ENCODE assay signal across 9 cellular contexts in genomic region chr6:56314683-56315523, GRCh38.
DNase-seq lines count a peak whose midpoint lies in the region; ATAC-seq and TF ChIP-seq lines count a peak whose summit lies in the region.
"Had no signal": no experiment of that assay in that cellular context is flagged by ENCODE, and none has a peak within 500 bp of the region (broad histone marks: within the 10 kb centered on the region; RNA-seq: fewer than 3 reads in every experiment).

No MANE protein-coding gene starts in this region.

- no peaks in the 10 kb centered on the region for H3K27me3 Mint-ChIP-seq in Caco-2 (ENCODE audit: insufficient read depth, unreplicated experiment)

- H3K4me1 Mint-ChIP-seq in Caco-2 (ENCODE audit: low read depth, unreplicated experiment), result peaks cover 8% of the 10 kb centered on the region
- H3K4me1 Mint-ChIP-seq: naive B cell had no signal

- H3K36me3 ChIP-seq in Caco-2 (ENCODE audit: control insufficient read depth, insufficient read depth, low read length) (no peaks in the 10 kb centered on the region), lower lobe of right lung (no peaks in the 10 kb centered on the region)

- CTCF ChIA-PET in Caco-2 (lab: Charles Lee), result no interaction called here

- peak; percentile 58 for ATAC-seq in GM18858 (IDR thresholded peaks at IDR 0.05; ENCODE audit: unreplicated experiment)
- peak in 1 of 2 donors; percentile 43 for ATAC-seq in lower lobe of right lung
- no peak for ATAC-seq in GM21515 (IDR thresholded peaks at IDR 0.05; ENCODE audit: unreplicated experiment)
- no peak for ATAC-seq in HG02623 (IDR thresholded peaks at IDR 0.05; ENCODE audit: unreplicated experiment)

- intact Hi-C loops in Caco-2 (cut with micrococcal nuclease; ENCODE audit: unreplicated experiment), result loop anchor here (1.0 to 2.0 kb wide), 2 partner anchors 44 to 278 kb away; no protein-coding TSS in a partner anchor
- intact Hi-C loops in lower lobe of right lung (cut with DNase I), result no loop called here

- TF ChIP-seq CTCF in Caco-2 (IDR thresholded peaks at IDR 0.05; ENCODE audit: insufficient read depth in 1 of 2, low read depth in 1 of 2, low read length in 1 of 2, severe bottlenecking in 1 of 2, unreplicated experiment in 1 of 2) (peak; percentile 72 to 76), lower lobe of right lung (IDR thresholded peaks at IDR 0.05) (peak; percentile 66)

- no peaks in the 10 kb centered on the region for H3K36me3 Mint-ChIP-seq in Caco-2 (ENCODE audit: insufficient read depth, unreplicated experiment)
- H3K36me3 Mint-ChIP-seq: naive B cell had no signal

- H3K9me3 ChIP-seq in Caco-2 (no peaks in the 10 kb centered on the region), lower lobe of right lung (no peaks in the 10 kb centered on the region)

- no peak overlapping the region for H3K27ac ChIP-seq in lower lobe of right lung

- POLR2A ChIA-PET in Caco-2 (lab: Charles Lee), result no interaction called here

- H3K4me1 ChIP-seq in Caco-2 (no peaks in the 10 kb centered on the region), lower lobe of right lung (peaks cover 24% of the 10 kb centered on the region)

- H3K27me3 ChIP-seq in Caco-2 (replicated peaks; ENCODE audit: control insufficient read depth, insufficient read depth, low read length) (no peaks in the 10 kb centered on the region), lower lobe of right lung (ENCODE audit: low read depth) (no peaks in the 10 kb centered on the region)

- BruUV-seq in Caco-2 (replicated peaks; lab: Mats Ljungman, UMichigan), result no TSS peak

- no peak overlapping the region for H3K27ac Mint-ChIP-seq in Caco-2 (ENCODE audit: unreplicated experiment)
- H3K27ac Mint-ChIP-seq: naive B cell had no signal

- no peak overlapping the region for H3K4me3 ChIP-seq in Caco-2 (ENCODE audit: low read depth, low read length)
- H3K4me3 ChIP-seq in lower lobe of right lung, result no peak overlapping the region

- peak; percentile 35 to 60 for DNase-seq in Caco-2
- DNase-seq in NCI-H1092 (lab: John Stamatoyannopoulos, UW), result peak; percentile 11
- DNase-seq in astrocyte of the hippocampus (ENCODE audit: low read depth, low spot score), result peak; percentile 68
- DNase-seq in lower lobe of right lung, result no peak
- DNase-seq in stimulated activated CD4-positive, alpha-beta T cell treated with anti-CD3 and anti-CD28 coated beads, Interleukin-1b, Interleukin-23, amount 100 ng/mL, for 48 hours, result no peak
- DNase-seq: naive B cell had no signal

- H3K9me3 Mint-ChIP-seq in Caco-2 (ENCODE audit: unreplicated experiment), result no peaks in the 10 kb centered on the region

- no peak overlapping the region for H3K4me3 Mint-ChIP-seq in Caco-2 (ENCODE audit: unreplicated experiment)
- H3K4me3 Mint-ChIP-seq: naive B cell had no signal

Comparison
In these comparisons a context has a peak if more than half of its experiments do, and no peak if none do; other contexts are left out.
1. DNase-seq: peak in Caco-2 (2 of 2), NCI-H1092 (single experiment) and astrocyte of the hippocampus (single experiment); none in lower lobe of right lung (single experiment) and stimulated activated CD4-positive, alpha-beta T cell treated with anti-CD3 and anti-CD28 coated beads, Interleukin-1b, Interleukin-23, amount 100 ng/mL, for 48 hours (single experiment).